ENCODE assay signal across 9 cellular contexts in genomic region chr1:161069201-161069685, GRCh38. TPM values are rescaled to one million over a fixed set of nuclear protein-coding genes. Genes with fewer than 3 reads are reported as not detected.
DNase-seq lines count a peak whose midpoint lies in the region; ATAC-seq and TF ChIP-seq lines count a peak whose summit lies in the region.
"Had no signal": no experiment of that assay in that cellular context is flagged by ENCODE, and none has a peak within 500 bp of the region (broad histone marks: within the 10 kb centered on the region; RNA-seq: fewer than 3 reads in every experiment).

No MANE protein-coding gene starts in this region.

- no peaks in the 10 kb centered on the region for H3K9me3 ChIP-seq in spleen
- H3K9me3 ChIP-seq: body of pancreas had no signal

- peak; percentile 14 for ATAC-seq in GM19397 (IDR thresholded peaks at IDR 0.05; ENCODE audit: unreplicated experiment)
- no peak for ATAC-seq in GM18858 (IDR thresholded peaks at IDR 0.05; ENCODE audit: unreplicated experiment)
- ATAC-seq: body of pancreas had no signal

- TF ChIP-seq POLR2A in spleen (IDR thresholded peaks at IDR 0.05), result no peak

- H3K27ac ChIP-seq in cingulate gyrus (ENCODE audit: low read depth, low read length) (peak overlapping the region; percentile 29), spleen (peak overlapping the region; percentile 73 to 99 (median 96))

- peak overlapping the region; percentile 97 to 100 (median 98) for H3K27ac Mint-ChIP-seq in IgD-negative memory B cell

- WGBS in spleen, 5 donors, result 15 to 30% (median 18%) methylated on average over 10 to 11 of the region's 11 CpGs

- H3K36me3 ChIP-seq in spleen, result peaks cover 0 to 29% (median 0%) of the 10 kb centered on the region in 6 donors

- no peaks in the 10 kb centered on the region for H3K9me3 Mint-ChIP-seq in IgD-negative memory B cell

- no peaks in the 10 kb centered on the region for H3K27me3 ChIP-seq in spleen (replicated peaks in 1 of 7)
- H3K27me3 ChIP-seq: body of pancreas had no signal

- H3K27me3 Mint-ChIP-seq in IgD-negative memory B cell, result no peaks in the 10 kb centered on the region

- intact Hi-C loops in spleen (cut with DNase I; ENCODE audit: low total_unique reads), result no loop called here

- no peak for DNase-seq in spleen
- no peak for DNase-seq in HK-2 (ENCODE audit: unreplicated experiment)
- no peak for DNase-seq in KG1 (lab: John Stamatoyannopoulos, UW)
- DNase-seq in NCI-H1092 treated with DMSO at 0.1 percent for 48 hours (lab: John Stamatoyannopoulos, UW), result no peak

- peaks cover 26 to 40% (median 39%) of the 10 kb centered on the region in 3 donors for H3K4me1 Mint-ChIP-seq in IgD-negative memory B cell

- no peak for TF ChIP-seq CTCF in spleen (IDR thresholded peaks at IDR 0.05 in 8 of 11, conservative IDR thresholded peaks at IDR 0.05 in 3 of 11)

- H3K4me1 ChIP-seq in spleen, result peaks cover 16 to 76% (median 64%) of the 10 kb centered on the region in 6 donors
- H3K4me1 ChIP-seq: body of pancreas had no signal

- peak overlapping the region; percentile 97 to 98 (median 98) for H3K4me3 Mint-ChIP-seq in IgD-negative memory B cell

- H3K36me3 Mint-ChIP-seq in IgD-negative memory B cell, result peaks cover 5% of the 10 kb centered on the region

- H3K4me3 ChIP-seq in spleen, result peak overlapping the region; percentile 43 to 96 (median 79)
- H3K4me3 ChIP-seq: body of pancreas had no signal

RNA-seq across cellular contexts. Expression of gene ARHGAP30, which starts 0.4 kb away (rescaled TPM):
- polyA plus RNA-seq in IgD-negative memory B cell (138 TPM), spleen (10 to 100 TPM; 28.8 to 81.5 (median 31.1) TPM)
- total RNA-seq in spleen, result 100 to 1,000 TPM; 103 to 145 (median 129) TPM

RNA-seq across cellular contexts. Expression of gene NECTIN4, which starts 20.1 kb away (rescaled TPM):
- polyA plus RNA-seq in IgD-negative memory B cell (not detected), spleen (under 1 TPM; 0.03 to 0.06 (median 0.04) TPM)
- not detected for total RNA-seq in spleen

RNA-seq across cellular contexts. Expression of gene USF1, which starts 23.5 kb away (rescaled TPM):
- 13.5 TPM for polyA plus RNA-seq in IgD-negative memory B cell
- 100 to 1,000 TPM; 113 to 158 (median 123) TPM for total RNA-seq in spleen
- 100 to 1,000 TPM; 132 to 339 (median 228) TPM for polyA plus RNA-seq in spleen

RNA-seq across cellular contexts. Expression of gene KLHDC9, which starts 28.9 kb away (rescaled TPM):
- 5.0 TPM for polyA plus RNA-seq in IgD-negative memory B cell
- total RNA-seq in spleen, result 1 to 10 TPM; 1.1 to 2.1 (median 1.3) TPM
- 1 to 10 TPM; 1.9 to 3.9 (median 3.2) TPM for polyA plus RNA-seq in spleen

RNA-seq across cellular contexts. Expression of gene TSTD1, which starts 30.5 kb away (rescaled TPM):
- 349 TPM for polyA plus RNA-seq in IgD-negative memory B cell
- 10 to 100 TPM; 24.3 to 31.9 (median 29.7) TPM for total RNA-seq in spleen
- polyA plus RNA-seq in spleen, result 100 to 1,000 TPM in 1 of 3 donors, 10 to 100 TPM in 2; 87.6 to 141 (median 94.2) TPM
